In genomic region chr12:27703720-27704452, GRCh38 we compare ENCODE assay signal across 8 cellular contexts. TPM values are rescaled to one million over a fixed set of nuclear protein-coding genes. Genes with fewer than 3 reads are reported as not detected.
DNase-seq lines count a peak whose midpoint lies in the region; ATAC-seq and TF ChIP-seq lines count a peak whose summit lies in the region.

No MANE protein-coding gene starts in this region.

- H3K27ac Mint-ChIP-seq in glutamatergic neuron (ENCODE audit: unreplicated experiment): no peak overlapping the region

- H3K4me3 Mint-ChIP-seq in glutamatergic neuron (ENCODE audit: unreplicated experiment): no peak overlapping the region

- no peaks in the 10 kb centered on the region for H4K20me1 ChIP-seq in DOHH2 (ENCODE audit: control insufficient read depth, insufficient read depth, low read depth, low read length)

- WGBS in psoas muscle, 3 donors: 7 to 10% (median 7%) methylated on average over 4 of the region's 4 CpGs

- H3K79me2 ChIP-seq in DOHH2 (ENCODE audit: control insufficient read depth, low read length): no peaks in the 10 kb centered on the region

- H3K4me3 ChIP-seq in DOHH2 (ENCODE audit: low read length) (no peak overlapping the region), psoas muscle (no peak overlapping the region)
- H3K4me3 ChIP-seq in Jurkat, Clone E6-1 (ENCODE audit: low read length): no peak overlapping the region

- H3K27ac ChIP-seq in DOHH2 (ENCODE audit: low read depth, low read length) (no peak overlapping the region), psoas muscle (no peak overlapping the region)

- no peaks in the 10 kb centered on the region for H3K36me3 Mint-ChIP-seq in glutamatergic neuron (ENCODE audit: unreplicated experiment)

- no peaks in the 10 kb centered on the region for H3K4me1 Mint-ChIP-seq in glutamatergic neuron (ENCODE audit: low read depth, unreplicated experiment)

- peak; percentile 69 for DNase-seq in Jurkat, Clone E6-1 (ENCODE audit: low read depth, low spot score)
- DNase-seq in SHP77 treated with DMSO at 0.1 percent for 48 hours (lab: John Stamatoyannopoulos, UW) (peak; percentile 38), glutamatergic neuron (peak; percentile 78), psoas muscle (peak in 1 of 2 donors; percentile 43), epidermal melanocyte (ENCODE audit: insufficient read length, low spot score) (no peak)
- peak; percentile 55 for DNase-seq in activated gamma-delta T cell treated with anti-CD3 and anti-CD28 coated beads, Interleukin-2, amount 50 U/mL, for 16 hours (ENCODE audit: low read depth)

- H3K9me2 ChIP-seq in DOHH2 (replicated peaks; ENCODE audit: control insufficient read depth, low read length): no peaks in the 10 kb centered on the region

- H3K9me3 ChIP-seq in DOHH2 (ENCODE audit: control insufficient read depth, insufficient read depth, low read length) (no peaks in the 10 kb centered on the region), psoas muscle (no peaks in the 10 kb centered on the region)

- H3K36me3 ChIP-seq in DOHH2 (ENCODE audit: control insufficient read depth, low read length): no peaks in the 10 kb centered on the region
- no peaks in the 10 kb centered on the region for H3K36me3 ChIP-seq in psoas muscle (ENCODE audit: insufficient read depth in 1 of 2, low read depth in 1 of 2)

- 0 out of 2 replicates have a peak, but pooled peaks cover 4% of the 10 kb centered on the region for H3K27me3 ChIP-seq in DOHH2 (ENCODE audit: control insufficient read depth, low read length)
- peaks cover 0 to 2% (median 0%) of the 10 kb centered on the region in 3 donors for H3K27me3 ChIP-seq in psoas muscle (ENCODE audit: insufficient read depth in 3 of 3, low read length in 2 of 3)

- no peak overlapping the region for H3K4me2 ChIP-seq in DOHH2 (ENCODE audit: low read length)

- ATAC-seq in GM21528 (IDR thresholded peaks at IDR 0.05; ENCODE audit: low FRiP score, unreplicated experiment): peak; percentile 82
- ATAC-seq in psoas muscle: peak; percentile 54 to 84 (median 75)

- H3K4me1 ChIP-seq in DOHH2 (ENCODE audit: control insufficient read depth, low read length): no peaks in the 10 kb centered on the region
- H3K4me1 ChIP-seq in psoas muscle: no peaks in the 10 kb centered on the region

- H3F3A ChIP-seq in DOHH2 (ENCODE audit: control insufficient read depth, insufficient read depth): no peaks in the 10 kb centered on the region

- peaks cover 2% of the 10 kb centered on the region for H3K9me3 Mint-ChIP-seq in glutamatergic neuron (ENCODE audit: unreplicated experiment)

- intact Hi-C loops in psoas muscle (cut with DNase I): no loop called here

- peak; percentile 84 for TF ChIP-seq CTCF in DOHH2 (IDR thresholded peaks at IDR 0.05; ENCODE audit: low read depth, low read length, poor library complexity, severe bottlenecking)
- TF ChIP-seq CTCF in glutamatergic neuron (IDR thresholded peaks at IDR 0.05; ENCODE audit: partially characterized antibody, unreplicated experiment): peak; percentile 83
- TF ChIP-seq CTCF in psoas muscle (IDR thresholded peaks at IDR 0.05): peak; percentile 70

- peaks cover 5% of the 10 kb centered on the region for H3K27me3 Mint-ChIP-seq in glutamatergic neuron (ENCODE audit: unreplicated experiment)

RNA-seq across cellular contexts. Expression of gene MRPS35, which starts 6.7 kb away (rescaled TPM):
- polyA plus RNA-seq in Jurkat, Clone E6-1 (2012; ENCODE audit: insufficient read depth, insufficient read length): 77.8 TPM
- 27.4 TPM for total RNA-seq in glutamatergic neuron (ENCODE audit: unreplicated experiment)
- total RNA-seq in psoas muscle: 10 to 100 TPM; 48.8 to 79.9 (median 58.3) TPM
- polyA plus RNA-seq in psoas muscle: 100 to 1,000 TPM in 2 of 3 donors, 10 to 100 TPM in 1; 60.1 to 129 (median 105) TPM

RNA-seq across cellular contexts. Expression of gene REP15, which starts 7.6 kb away (rescaled TPM):
- polyA plus RNA-seq in Jurkat, Clone E6-1 (2012; ENCODE audit: insufficient read depth, insufficient read length): not detected
- 1.6 TPM for total RNA-seq in glutamatergic neuron (ENCODE audit: unreplicated experiment)
- total RNA-seq in psoas muscle: 1 to 10 TPM in 1 of 4 donors, under 1 TPM in 3; 0.39 to 2.7 (median 0.72) TPM
- 1 to 10 TPM in 1 of 3 donors, under 1 TPM in 2; 0.39 to 1.1 (median 0.73) TPM for polyA plus RNA-seq in psoas muscle
